In the genomic region with DNA sequence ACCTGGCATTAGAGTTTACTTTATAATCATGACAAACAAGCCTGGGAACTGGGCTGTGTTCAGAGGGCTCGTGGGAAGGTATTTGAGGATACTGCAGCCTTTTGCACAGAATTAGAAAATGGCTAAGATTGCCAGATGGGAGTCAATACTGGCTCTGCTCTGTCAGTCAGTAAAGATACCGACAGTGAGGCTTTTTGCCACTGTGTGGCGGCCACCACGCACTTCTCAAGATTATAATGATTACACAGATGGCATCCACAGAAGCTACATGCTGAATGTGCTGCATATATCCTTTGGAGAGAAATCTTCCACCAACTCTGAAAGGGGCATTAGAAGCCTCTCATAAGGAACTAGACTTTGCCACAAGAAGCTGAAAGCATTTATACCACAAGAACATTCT, we compare ENCODE assay signal across 29 cellular contexts.
DNase-seq lines count a peak whose midpoint lies in the region; ATAC-seq and TF ChIP-seq lines count a peak whose summit lies in the region.
"Had no signal": no experiment of that assay in that cellular context is flagged by ENCODE, and none has a peak within 500 bp of the region (broad histone marks: within the 10 kb centered on the region; RNA-seq: fewer than 3 reads in every experiment).

No MANE protein-coding gene starts in this region.

- no peak overlapping the region for H4K5ac ChIP-seq in H9 (ENCODE audit: insufficient read length, low read depth, low read length)

- H3K79me1 ChIP-seq in H9 (ENCODE audit: insufficient read depth, low read depth, low read length, poor library complexity, severe bottlenecking), result no peaks in the 10 kb centered on the region

- H3K9me3 Mint-ChIP-seq in H9 (no peaks in the 10 kb centered on the region), WTC11 (no peaks in the 10 kb centered on the region), neural progenitor cell (no peaks in the 10 kb centered on the region)
- no peaks in the 10 kb centered on the region for H3K9me3 Mint-ChIP-seq in activated naive CD4-positive, alpha-beta T cell treated with anti-CD3 and anti-CD28 coated beads, Interleukin-2, amount 50 U/mL, for 72 hours
- H3K9me3 Mint-ChIP-seq: activated T-cell treated with anti-CD3 and anti-CD28 coated beads, Interleukin-2, amount 50 U/mL, for 4 hours; endodermal cell; stimulated activated naive B cell treated with anti-CD40 and anti-IgM and Interleukin-4, amounts not matched to agents 10 μg/mL and 1 μg/mL and 100 μg/mL, for 72 hours had no signal

- no peaks in the 10 kb centered on the region for H3K36me3 ChIP-seq in neural progenitor cell
- H3K36me3 ChIP-seq in esophagus muscularis mucosa, result no peaks in the 10 kb centered on the region
- H3K36me3 ChIP-seq in psoas muscle (ENCODE audit: insufficient read depth in 1 of 2, low read depth in 1 of 2), result no peaks in the 10 kb centered on the region
- H3K36me3 ChIP-seq: heart left ventricle, SJSA1, suprapubic skin, upper lobe of left lung had no signal

- H3K23me2 ChIP-seq in H9 (ENCODE audit: insufficient read length, low read depth, low read length, poor library complexity, severe bottlenecking), result no peaks in the 10 kb centered on the region

- H3K27ac Mint-ChIP-seq in H9, result no peak overlapping the region
- H3K27ac Mint-ChIP-seq in WTC11, result no peak overlapping the region
- H3K27ac Mint-ChIP-seq in neural progenitor cell, result no peak overlapping the region
- no peak overlapping the region for H3K27ac Mint-ChIP-seq in activated naive CD4-positive, alpha-beta T cell treated with anti-CD3 and anti-CD28 coated beads, Interleukin-2, amount 50 U/mL, for 72 hours
- H3K27ac Mint-ChIP-seq: activated CD8-positive, alpha-beta memory T cell treated with anti-CD3 and anti-CD28 coated beads, Interleukin-2, amount 10 ng/mL, durations not matched to agents 7 days and 5 days; endodermal cell; stimulated activated naive B cell treated with anti-CD40 and anti-IgM and Interleukin-4, amounts not matched to agents 10 μg/mL and 1 μg/mL and 100 μg/mL, for 72 hours had no signal

- CTCF ChIA-PET in WTC11 (lab: Charles Lee), result no interaction called here

- H2AK5ac ChIP-seq in H9 (ENCODE audit: insufficient read length, low read length), result no peak overlapping the region

- H4K8ac ChIP-seq in H9 (replicated peaks; ENCODE audit: insufficient read length, low read depth, low read length), result no peak overlapping the region

- no peak overlapping the region for H3K18ac ChIP-seq in H9 (ENCODE audit: insufficient read length, low read depth, low read length)

- H3K9me3 ChIP-seq in H9 (ENCODE audit: control insufficient read depth, low read depth, low read length), result no peaks in the 10 kb centered on the region
- no peaks in the 10 kb centered on the region for H3K9me3 ChIP-seq in neural progenitor cell (ENCODE audit: low read depth)
- H3K9me3 ChIP-seq in esophagus muscularis mucosa, result peaks cover 0 to 4% (median 0%) of the 10 kb centered on the region in 4 donors
- no peaks in the 10 kb centered on the region for H3K9me3 ChIP-seq in psoas muscle
- H3K9me3 ChIP-seq: Caco-2, SJSA1, suprapubic skin, upper lobe of left lung had no signal

- no peak overlapping the region for H2BK15ac ChIP-seq in H9 (ENCODE audit: low read depth, low read length)

- intact Hi-C loops in esophagus muscularis mucosa (cut with DNase I) (no loop called here), psoas muscle (cut with DNase I) (no loop called here)

- H4K20me1 ChIP-seq in H9 (ENCODE audit: control insufficient read depth, insufficient read depth, insufficient read length) (no peaks in the 10 kb centered on the region), neural progenitor cell (ENCODE audit: low read depth) (no peaks in the 10 kb centered on the region)

- no peak overlapping the region for H2BK5ac ChIP-seq in H9 (ENCODE audit: insufficient read length, low read length)

- H3K56ac ChIP-seq in H9 (ENCODE audit: insufficient read length, low read depth, low read length), result no peak overlapping the region

- DNase-seq in DMS 273 (lab: John Stamatoyannopoulos, UW; ENCODE audit: unreplicated experiment), result peak; percentile 37
- no peak for DNase-seq in DMS 273 treated with DMSO at 0.1 percent for 48 hours (lab: John Stamatoyannopoulos, UW)
- DNase-seq in H9, result no peak
- DNase-seq in WTC11 (ENCODE audit: low spot score), result no peak
- no peak for DNase-seq in neural progenitor cell (ENCODE audit: low spot score)
- DNase-seq in esophagus muscularis mucosa (ENCODE audit: extremely low spot score), result no peak
- no peak for DNase-seq in activated naive CD4-positive, alpha-beta T cell treated with anti-CD3 and anti-CD28 coated beads, Interleukin-2, amount 50 U/mL, for 72 hours (ENCODE audit: low spot score in 2 of 2)
- no peak for DNase-seq in psoas muscle
- DNase-seq: activated CD4-positive, alpha-beta T cell treated with anti-CD3 and anti-CD28 coated beads, Interleukin-2, amount 50 U/mL, for 4 hours; activated CD8-positive, alpha-beta memory T cell treated with anti-CD3 and anti-CD28 coated beads, Interleukin-2, amount 10 ng/mL, durations not matched to agents 7 days and 5 days; activated gamma-delta T cell treated with Interleukin-2 at 50 U/mL for 16 hours; activated T-cell treated with anti-CD3 and anti-CD28 coated beads, Interleukin-2, amount 50 U/mL, for 4 hours; Caco-2; central memory CD4-positive, alpha-beta T cell; DND-41; endodermal cell; foreskin fibroblast; GF-D8; heart left ventricle; left ventricle myocardium superior; NCI-H187; NCI-H774; stimulated activated naive B cell treated with anti-CD40 and anti-IgM and Interleukin-4, amounts not matched to agents 10 μg/mL and 1 μg/mL and 100 μg/mL, for 72 hours; upper lobe of left lung had no signal

- H3K27me3 ChIP-seq in H9 (ENCODE audit: insufficient read depth, low read length), result no peaks in the 10 kb centered on the region
- no peaks in the 10 kb centered on the region for H3K27me3 ChIP-seq in neural progenitor cell
- H3K27me3 ChIP-seq in esophagus muscularis mucosa, result no peaks in the 10 kb centered on the region
- H3K27me3 ChIP-seq in psoas muscle (ENCODE audit: insufficient read depth in 3 of 3, low read length in 2 of 3), result no peaks in the 10 kb centered on the region
- H3K27me3 ChIP-seq: SJSA1, suprapubic skin, upper lobe of left lung had no signal

- TF ChIP-seq EP300 in esophagus muscularis mucosa (IDR thresholded peaks at IDR 0.05), result no peak

- WGBS in H9 (ENCODE audit: extremely low coverage, insufficient read length, low lambda C conversion rate), result no CpG with 5 or more reads among the region's 4 CpGs
- 80% methylated on average over 4 of the region's 4 CpGs for WGBS in esophagus muscularis mucosa
- WGBS in psoas muscle, 3 donors, result 42 to 58% (median 44%) methylated on average over 4 of the region's 4 CpGs

- H3K4ac ChIP-seq in H9 (ENCODE audit: low read depth, low read length), result no peak overlapping the region

- H3K9ac ChIP-seq in H9 (ENCODE audit: extremely low read depth, insufficient read length, low read length) (peak overlapping the region; percentile 7), neural progenitor cell (no peak overlapping the region)

- no peak overlapping the region for H3K14ac ChIP-seq in H9 (ENCODE audit: insufficient read depth, low read length)

- H3K23ac ChIP-seq in H9 (ENCODE audit: insufficient read length, low read depth, low read length), result no peak overlapping the region

- H3K36me3 Mint-ChIP-seq in H9 (ENCODE audit: insufficient read depth in 1 of 3, low read depth in 3 of 3), result no peaks in the 10 kb centered on the region
- H3K36me3 Mint-ChIP-seq in WTC11, result no peaks in the 10 kb centered on the region
- H3K36me3 Mint-ChIP-seq in neural progenitor cell, result no peaks in the 10 kb centered on the region
- no peaks in the 10 kb centered on the region for H3K36me3 Mint-ChIP-seq in activated naive CD4-positive, alpha-beta T cell treated with anti-CD3 and anti-CD28 coated beads, Interleukin-2, amount 50 U/mL, for 72 hours
- H3K36me3 Mint-ChIP-seq: activated CD8-positive, alpha-beta memory T cell treated with anti-CD3 and anti-CD28 coated beads, Interleukin-2, amount 10 ng/mL, durations not matched to agents 7 days and 5 days; stimulated activated naive B cell treated with anti-CD40 and anti-IgM and Interleukin-4, amounts not matched to agents 10 μg/mL and 1 μg/mL and 100 μg/mL, for 72 hours had no signal

- TF ChIP-seq POLR2A in esophagus muscularis mucosa (IDR thresholded peaks at IDR 0.05; ENCODE audit: low read depth), result no peak

- H3K79me2 ChIP-seq in H9 (ENCODE audit: insufficient read depth, low read length) (no peaks in the 10 kb centered on the region), neural progenitor cell (ENCODE audit: low read depth) (no peaks in the 10 kb centered on the region)

- H3T11ph ChIP-seq in H9 (ENCODE audit: low read length), result no peak overlapping the region

- H3K4me1 ChIP-seq in H9 (ENCODE audit: insufficient read depth, low read length) (no peaks in the 10 kb centered on the region), neural progenitor cell (peaks cover 15% of the 10 kb centered on the region), esophagus muscularis mucosa (peaks cover 0 to 9% (median 0%) of the 10 kb centered on the region in 4 donors), psoas muscle (peaks cover 16% of the 10 kb centered on the region)
- H3K4me1 ChIP-seq: Caco-2, heart left ventricle, SJSA1, suprapubic skin, upper lobe of left lung had no signal

- TF ChIP-seq CTCF in H9 (conservative IDR thresholded peaks at IDR 0.05) (0 out of 3 replicates have a peak, but pooled peaks have one; percentile 16), WTC11 (IDR thresholded peaks at IDR 0.05) (no peak), neural progenitor cell (IDR thresholded peaks at IDR 0.05) (no peak), esophagus muscularis mucosa (IDR thresholded peaks at IDR 0.05) (no peak), psoas muscle (IDR thresholded peaks at IDR 0.05) (no peak)

- H3K4me1 Mint-ChIP-seq in H9 (peaks cover 23 to 32% of the 10 kb centered on the region in 2 experiments), WTC11 (peaks cover 21% of the 10 kb centered on the region), neural progenitor cell (peaks cover 9% of the 10 kb centered on the region)
- H3K4me1 Mint-ChIP-seq: activated CD8-positive, alpha-beta memory T cell treated with anti-CD3 and anti-CD28 coated beads, Interleukin-2, amount 10 ng/mL, durations not matched to agents 7 days and 5 days; stimulated activated naive B cell treated with anti-CD40 and anti-IgM and Interleukin-4, amounts not matched to agents 10 μg/mL and 1 μg/mL and 100 μg/mL, for 72 hours had no signal

- H3K27ac ChIP-seq in H9 (ENCODE audit: insufficient read length, low read depth, low read length), result no peak overlapping the region
- H3K27ac ChIP-seq in neural progenitor cell, result no peak overlapping the region
- no peak overlapping the region for H3K27ac ChIP-seq in esophagus muscularis mucosa (replicated peaks in 1 of 4)
- H3K27ac ChIP-seq in psoas muscle, result no peak overlapping the region
- H3K27ac ChIP-seq: 22Rv1, heart left ventricle, RWPE1, SJSA1, suprapubic skin, upper lobe of left lung had no signal

- POLR2A ChIA-PET in WTC11 (lab: Charles Lee), result no interaction called here

- H2BK120ac ChIP-seq in H9 (ENCODE audit: low read depth, low read length, poor library complexity, severe bottlenecking), result no peak overlapping the region

- no peak overlapping the region for H2BK20ac ChIP-seq in H9 (ENCODE audit: low read depth, low read length, poor library complexity, severe bottlenecking)

- H3F3A ChIP-seq in neural progenitor cell (ENCODE audit: low read depth), result peaks cover 8% of the 10 kb centered on the region

- peak; percentile 36; the same call in 1 of the 2 replicates for ATAC-seq in WTC11
- ATAC-seq in activated naive CD4-positive, alpha-beta T cell treated with anti-CD3 and anti-CD28 coated beads, Interleukin-2, amount 50 U/mL, for 72 hours, result no peak
- no peak for ATAC-seq in psoas muscle
- ATAC-seq: activated CD4-positive, CD25-positive, alpha-beta regulatory T cell treated with anti-CD3 and anti-CD28 coated beads, Interleukin-2, amount 50 U/mL, for 24 hours; activated CD8-positive, alpha-beta memory T cell treated with anti-CD3 and anti-CD28 coated beads, Interleukin-2, amount 10 ng/mL, durations not matched to agents 7 days and 5 days; activated T-cell treated with anti-CD3 and anti-CD28 coated beads, Interleukin-2, amount 50 U/mL, for 4 hours; heart left ventricle; left ventricle myocardium superior; stimulated activated naive B cell treated with anti-CD40 and anti-IgM and Interleukin-4, amounts not matched to agents 10 μg/mL and 1 μg/mL and 100 μg/mL, for 72 hours had no signal

- H2BK12ac ChIP-seq in H9 (ENCODE audit: insufficient read length, low read depth, low read length), result no peak overlapping the region

- H4K91ac ChIP-seq in H9 (ENCODE audit: insufficient read length, low read depth, low read length), result no peak overlapping the region

- no peak overlapping the region for H3K4me2 ChIP-seq in H9 (ENCODE audit: insufficient read depth, insufficient read length, low read length)
- H3K4me2 ChIP-seq in neural progenitor cell, result no peak overlapping the region

- H3K4me3 Mint-ChIP-seq in H9 (no peak overlapping the region), WTC11 (no peak overlapping the region), neural progenitor cell (no peak overlapping the region)
- H3K4me3 Mint-ChIP-seq: activated CD8-positive, alpha-beta memory T cell treated with anti-CD3 and anti-CD28 coated beads, Interleukin-2, amount 10 ng/mL, durations not matched to agents 7 days and 5 days; activated T-cell treated with anti-CD3 and anti-CD28 coated beads, Interleukin-2, amount 50 U/mL, for 4 hours; endodermal cell; stimulated activated naive B cell treated with anti-CD40 and anti-IgM and Interleukin-4, amounts not matched to agents 10 μg/mL and 1 μg/mL and 100 μg/mL, for 72 hours had no signal

- H2AFZ ChIP-seq in H9 (ENCODE audit: low read length) (no peak overlapping the region), neural progenitor cell (replicated peaks) (peak overlapping the region; percentile 67)

- no peaks in the 10 kb centered on the region for H3K27me3 Mint-ChIP-seq in H9 (ENCODE audit: low read depth)
- no peaks in the 10 kb centered on the region for H3K27me3 Mint-ChIP-seq in WTC11 (ENCODE audit: low read depth)
- H3K27me3 Mint-ChIP-seq in neural progenitor cell (ENCODE audit: insufficient read depth, low read depth), result no peaks in the 10 kb centered on the region
- H3K27me3 Mint-ChIP-seq: activated CD8-positive, alpha-beta memory T cell treated with anti-CD3 and anti-CD28 coated beads, Interleukin-2, amount 10 ng/mL, durations not matched to agents 7 days and 5 days had no signal

- H3K4me3 ChIP-seq in neural progenitor cell (no peak overlapping the region), esophagus muscularis mucosa (no peak overlapping the region), psoas muscle (no peak overlapping the region)
- H3K4me3 ChIP-seq: heart left ventricle, SJSA1, suprapubic skin, upper lobe of left lung had no signal
